Comparison of ENCODE assay signal across 23 cellular contexts in the genomic region with DNA sequence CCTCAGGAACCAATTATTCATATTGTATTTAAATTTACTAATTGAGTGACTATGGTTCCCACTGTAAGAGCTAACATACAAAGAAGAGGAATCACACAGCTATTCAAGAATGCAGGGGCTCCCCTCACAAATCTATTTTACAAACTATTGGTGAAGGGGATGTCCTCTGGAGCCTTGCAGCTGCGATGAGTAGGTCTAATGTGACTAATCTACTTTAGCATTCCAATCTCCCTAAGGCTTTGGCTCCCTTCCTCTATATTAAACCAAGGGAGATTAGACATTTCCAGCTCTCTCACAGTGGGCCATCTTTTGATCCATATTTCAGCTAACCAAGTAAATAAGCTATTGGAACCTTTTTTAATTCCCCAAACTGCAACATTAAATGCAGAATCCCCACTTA.
DNase-seq lines count a peak whose midpoint lies in the region; ATAC-seq and TF ChIP-seq lines count a peak whose summit lies in the region.
"Had no signal": no experiment of that assay in that cellular context is flagged by ENCODE, and none has a peak within 500 bp of the region (broad histone marks: within the 10 kb centered on the region; RNA-seq: fewer than 3 reads in every experiment).

No MANE protein-coding gene starts in this region.

- no peaks in the 10 kb centered on the region for H3K4me1 Mint-ChIP-seq in GM23338
- H3K4me1 Mint-ChIP-seq: B cell had no signal

- no peaks in the 10 kb centered on the region for H3K4me1 ChIP-seq in GM23338 (ENCODE audit: insufficient read depth)
- H3K4me1 ChIP-seq: Caco-2 had no signal

- no peak overlapping the region for H2AFZ ChIP-seq in GM23338

- no peak overlapping the region for H3K27ac Mint-ChIP-seq in GM23338
- H3K27ac Mint-ChIP-seq: B cell; CD8-positive, alpha-beta T cell had no signal

- peaks cover 3% of the 10 kb centered on the region for H3K27me3 Mint-ChIP-seq in GM23338 (ENCODE audit: insufficient read depth, low read depth, poor library complexity)
- H3K27me3 Mint-ChIP-seq: B cell had no signal

- H3K27ac ChIP-seq in GM23338 (ENCODE audit: low read depth), result no peak overlapping the region
- H3K27ac ChIP-seq: C4-2B had no signal

- TF ChIP-seq CTCF in epithelial cell of esophagus (IDR thresholded peaks at IDR 0.05; ENCODE audit: insufficient read depth, low read depth, low read length, missing control alignments) (no peak), GM23338 (conservative IDR thresholded peaks at IDR 0.05; ENCODE audit: low read depth in 2 of 2) (no peak)

- ATAC-seq in GM23338 (no peak), GM21367 (IDR thresholded peaks at IDR 0.05; ENCODE audit: unreplicated experiment) (no peak), HG02678 (IDR thresholded peaks at IDR 0.05; ENCODE audit: unreplicated experiment) (no peak)
- ATAC-seq: CD8-positive, alpha-beta T cell; GM12878 had no signal

- no peaks in the 10 kb centered on the region for H3K27me3 ChIP-seq in GM23338 (ENCODE audit: insufficient read depth)

- peak; percentile 44 for DNase-seq in HT1080 (ENCODE audit: low read depth)
- DNase-seq in RKO (ENCODE audit: low spot score), result peak; percentile 8
- DNase-seq in epithelial cell of esophagus (ENCODE audit: low read depth), result peak; percentile 19
- no peak for DNase-seq in HUDEP-2 (lab: John Stamatoyannopoulos, UW; ENCODE audit: unreplicated experiment in 76 of 76)
- DNase-seq in GM23338 (ENCODE audit: low spot score), result no peak
- DNase-seq: Caco-2; CD8-positive, alpha-beta T cell; GDM1; NCI-H1092 treated with DMSO at 0.1 percent for 48 hours; NCI-H1436; NCI-H187; NCI-H2081 treated with DMSO at 0.1 percent for 48 hours; NCI-H2171; NCI-H345; NCI-H510A treated with DMSO at 0.1 percent for 48 hours; Right ventricle myocardium superior; RPMI8226; T-helper 1 cell had no signal

- no peaks in the 10 kb centered on the region for H4K20me1 ChIP-seq in GM23338 (replicated peaks; ENCODE audit: insufficient read depth)

- no peak overlapping the region for H3K4me3 ChIP-seq in epithelial cell of esophagus (ENCODE audit: low read length)
- no peak overlapping the region for H3K4me3 ChIP-seq in GM23338
- H3K4me3 ChIP-seq: GM12878 had no signal

- H3K4me2 ChIP-seq in GM23338, result no peak overlapping the region

- no peaks in the 10 kb centered on the region for H3K36me3 ChIP-seq in GM23338 (ENCODE audit: insufficient read depth)

- peaks cover 25% of the 10 kb centered on the region for H3K36me3 Mint-ChIP-seq in GM23338 (ENCODE audit: low read depth)
- H3K36me3 Mint-ChIP-seq: CD8-positive, alpha-beta T cell had no signal

- H3K4me3 Mint-ChIP-seq in GM23338, result no peak overlapping the region
- H3K4me3 Mint-ChIP-seq: B cell; CD8-positive, alpha-beta T cell had no signal

- H3K79me2 ChIP-seq in GM23338 (replicated peaks; ENCODE audit: insufficient read depth), result no peaks in the 10 kb centered on the region

- H3K9me2 ChIP-seq in GM23338 (ENCODE audit: insufficient read depth), result peaks cover 4% of the 10 kb centered on the region; the same call in 1 of the 2 replicates

- no peaks in the 10 kb centered on the region for H3F3A ChIP-seq in GM23338 (replicated peaks; ENCODE audit: low read depth)

- H3K9me3 Mint-ChIP-seq in GM23338, result peaks cover 33% of the 10 kb centered on the region

TF ChIP-seq in GM23338, 12 proteins besides CTCF, POLR2A, EP300 and RAD21 (continues in another document):
- TF ChIP-seq, protein P1, sequence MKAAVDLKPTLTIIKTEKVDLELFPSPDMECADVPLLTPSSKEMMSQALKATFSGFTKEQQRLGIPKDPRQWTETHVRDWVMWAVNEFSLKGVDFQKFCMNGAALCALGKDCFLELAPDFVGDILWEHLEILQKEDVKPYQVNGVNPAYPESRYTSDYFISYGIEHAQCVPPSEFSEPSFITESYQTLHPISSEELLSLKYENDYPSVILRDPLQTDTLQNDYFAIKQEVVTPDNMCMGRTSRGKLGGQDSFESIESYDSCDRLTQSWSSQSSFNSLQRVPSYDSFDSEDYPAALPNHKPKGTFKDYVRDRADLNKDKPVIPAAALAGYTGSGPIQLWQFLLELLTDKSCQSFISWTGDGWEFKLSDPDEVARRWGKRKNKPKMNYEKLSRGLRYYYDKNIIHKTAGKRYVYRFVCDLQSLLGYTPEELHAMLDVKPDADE (IDR thresholded peaks at IDR 0.05), result no peak
- TF ChIP-seq STAT1 (IDR thresholded peaks at IDR 0.05; ENCODE audit: unreplicated experiment) (no peak), ZNF114 (CRISPR knock-in tag; IDR thresholded peaks at IDR 0.05) (no peak)
- TF ChIP-seq, protein P2, sequence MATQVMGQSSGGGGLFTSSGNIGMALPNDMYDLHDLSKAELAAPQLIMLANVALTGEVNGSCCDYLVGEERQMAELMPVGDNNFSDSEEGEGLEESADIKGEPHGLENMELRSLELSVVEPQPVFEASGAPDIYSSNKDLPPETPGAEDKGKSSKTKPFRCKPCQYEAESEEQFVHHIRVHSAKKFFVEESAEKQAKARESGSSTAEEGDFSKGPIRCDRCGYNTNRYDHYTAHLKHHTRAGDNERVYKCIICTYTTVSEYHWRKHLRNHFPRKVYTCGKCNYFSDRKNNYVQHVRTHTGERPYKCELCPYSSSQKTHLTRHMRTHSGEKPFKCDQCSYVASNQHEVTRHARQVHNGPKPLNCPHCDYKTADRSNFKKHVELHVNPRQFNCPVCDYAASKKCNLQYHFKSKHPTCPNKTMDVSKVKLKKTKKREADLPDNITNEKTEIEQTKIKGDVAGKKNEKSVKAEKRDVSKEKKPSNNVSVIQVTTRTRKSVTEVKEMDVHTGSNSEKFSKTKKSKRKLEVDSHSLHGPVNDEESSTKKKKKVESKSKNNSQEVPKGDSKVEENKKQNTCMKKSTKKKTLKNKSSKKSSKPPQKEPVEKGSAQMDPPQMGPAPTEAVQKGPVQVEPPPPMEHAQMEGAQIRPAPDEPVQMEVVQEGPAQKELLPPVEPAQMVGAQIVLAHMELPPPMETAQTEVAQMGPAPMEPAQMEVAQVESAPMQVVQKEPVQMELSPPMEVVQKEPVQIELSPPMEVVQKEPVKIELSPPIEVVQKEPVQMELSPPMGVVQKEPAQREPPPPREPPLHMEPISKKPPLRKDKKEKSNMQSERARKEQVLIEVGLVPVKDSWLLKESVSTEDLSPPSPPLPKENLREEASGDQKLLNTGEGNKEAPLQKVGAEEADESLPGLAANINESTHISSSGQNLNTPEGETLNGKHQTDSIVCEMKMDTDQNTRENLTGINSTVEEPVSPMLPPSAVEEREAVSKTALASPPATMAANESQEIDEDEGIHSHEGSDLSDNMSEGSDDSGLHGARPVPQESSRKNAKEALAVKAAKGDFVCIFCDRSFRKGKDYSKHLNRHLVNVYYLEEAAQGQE (IDR thresholded peaks at IDR 0.05; ENCODE audit: unreplicated experiment), result no peak
- TF ChIP-seq, protein P3, sequence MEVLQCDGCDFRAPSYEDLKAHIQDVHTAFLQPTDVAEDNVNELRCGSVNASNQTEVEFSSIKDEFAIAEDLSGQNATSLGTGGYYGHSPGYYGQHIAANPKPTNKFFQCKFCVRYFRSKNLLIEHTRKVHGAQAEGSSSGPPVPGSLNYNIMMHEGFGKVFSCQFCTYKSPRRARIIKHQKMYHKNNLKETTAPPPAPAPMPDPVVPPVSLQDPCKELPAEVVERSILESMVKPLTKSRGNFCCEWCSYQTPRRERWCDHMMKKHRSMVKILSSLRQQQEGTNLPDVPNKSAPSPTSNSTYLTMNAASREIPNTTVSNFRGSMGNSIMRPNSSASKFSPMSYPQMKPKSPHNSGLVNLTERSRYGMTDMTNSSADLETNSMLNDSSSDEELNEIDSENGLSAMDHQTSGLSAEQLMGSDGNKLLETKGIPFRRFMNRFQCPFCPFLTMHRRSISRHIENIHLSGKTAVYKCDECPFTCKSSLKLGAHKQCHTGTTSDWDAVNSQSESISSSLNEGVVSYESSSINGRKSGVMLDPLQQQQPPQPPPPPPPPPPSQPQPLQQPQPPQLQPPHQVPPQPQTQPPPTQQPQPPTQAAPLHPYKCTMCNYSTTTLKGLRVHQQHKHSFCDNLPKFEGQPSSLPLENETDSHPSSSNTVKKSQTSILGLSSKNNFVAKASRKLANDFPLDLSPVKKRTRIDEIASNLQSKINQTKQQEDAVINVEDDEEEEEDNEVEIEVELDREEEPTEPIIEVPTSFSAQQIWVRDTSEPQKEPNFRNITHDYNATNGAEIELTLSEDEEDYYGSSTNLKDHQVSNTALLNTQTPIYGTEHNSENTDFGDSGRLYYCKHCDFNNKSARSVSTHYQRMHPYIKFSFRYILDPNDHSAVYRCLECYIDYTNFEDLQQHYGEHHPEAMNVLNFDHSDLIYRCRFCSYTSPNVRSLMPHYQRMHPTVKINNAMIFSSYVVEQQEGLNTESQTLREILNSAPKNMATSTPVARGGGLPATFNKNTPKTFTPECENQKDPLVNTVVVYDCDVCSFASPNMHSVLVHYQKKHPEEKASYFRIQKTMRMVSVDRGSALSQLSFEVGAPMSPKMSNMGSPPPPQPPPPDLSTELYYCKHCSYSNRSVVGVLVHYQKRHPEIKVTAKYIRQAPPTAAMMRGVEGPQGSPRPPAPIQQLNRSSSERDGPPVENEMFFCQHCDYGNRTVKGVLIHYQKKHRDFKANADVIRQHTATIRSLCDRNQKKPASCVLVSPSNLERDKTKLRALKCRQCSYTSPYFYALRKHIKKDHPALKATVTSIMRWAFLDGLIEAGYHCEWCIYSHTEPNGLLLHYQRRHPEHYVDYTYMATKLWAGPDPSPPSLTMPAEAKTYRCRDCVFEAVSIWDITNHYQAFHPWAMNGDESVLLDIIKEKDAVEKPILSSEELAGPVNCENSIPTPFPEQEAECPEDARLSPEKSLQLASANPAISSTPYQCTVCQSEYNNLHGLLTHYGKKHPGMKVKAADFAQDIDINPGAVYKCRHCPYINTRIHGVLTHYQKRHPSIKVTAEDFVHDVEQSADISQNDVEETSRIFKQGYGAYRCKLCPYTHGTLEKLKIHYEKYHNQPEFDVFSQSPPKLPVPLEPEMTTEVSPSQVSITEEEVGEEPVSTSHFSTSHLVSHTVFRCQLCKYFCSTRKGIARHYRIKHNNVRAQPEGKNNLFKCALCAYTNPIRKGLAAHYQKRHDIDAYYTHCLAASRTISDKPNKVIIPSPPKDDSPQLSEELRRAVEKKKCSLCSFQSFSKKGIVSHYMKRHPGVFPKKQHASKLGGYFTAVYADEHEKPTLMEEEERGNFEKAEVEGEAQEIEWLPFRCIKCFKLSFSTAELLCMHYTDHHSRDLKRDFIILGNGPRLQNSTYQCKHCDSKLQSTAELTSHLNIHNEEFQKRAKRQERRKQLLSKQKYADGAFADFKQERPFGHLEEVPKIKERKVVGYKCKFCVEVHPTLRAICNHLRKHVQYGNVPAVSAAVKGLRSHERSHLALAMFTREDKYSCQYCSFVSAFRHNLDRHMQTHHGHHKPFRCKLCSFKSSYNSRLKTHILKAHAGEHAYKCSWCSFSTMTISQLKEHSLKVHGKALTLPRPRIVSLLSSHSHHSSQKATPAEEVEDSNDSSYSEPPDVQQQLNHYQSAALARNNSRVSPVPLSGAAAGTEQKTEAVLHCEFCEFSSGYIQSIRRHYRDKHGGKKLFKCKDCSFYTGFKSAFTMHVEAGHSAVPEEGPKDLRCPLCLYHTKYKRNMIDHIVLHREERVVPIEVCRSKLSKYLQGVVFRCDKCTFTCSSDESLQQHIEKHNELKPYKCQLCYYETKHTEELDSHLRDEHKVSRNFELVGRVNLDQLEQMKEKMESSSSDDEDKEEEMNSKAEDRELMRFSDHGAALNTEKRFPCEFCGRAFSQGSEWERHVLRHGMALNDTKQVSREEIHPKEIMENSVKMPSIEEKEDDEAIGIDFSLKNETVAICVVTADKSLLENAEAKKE (CRISPR knock-in tag; IDR thresholded peaks at IDR 0.05), result no peak

Comparison
In these comparisons a context has a peak if more than half of its experiments do, and no peak if none do; other contexts are left out.
1. DNase-seq: peak in HT1080 (single experiment), RKO (single experiment) and epithelial cell of esophagus (single experiment); none in HUDEP-2 (0 of 76) and GM23338 (single experiment).